In the genomic region with DNA sequence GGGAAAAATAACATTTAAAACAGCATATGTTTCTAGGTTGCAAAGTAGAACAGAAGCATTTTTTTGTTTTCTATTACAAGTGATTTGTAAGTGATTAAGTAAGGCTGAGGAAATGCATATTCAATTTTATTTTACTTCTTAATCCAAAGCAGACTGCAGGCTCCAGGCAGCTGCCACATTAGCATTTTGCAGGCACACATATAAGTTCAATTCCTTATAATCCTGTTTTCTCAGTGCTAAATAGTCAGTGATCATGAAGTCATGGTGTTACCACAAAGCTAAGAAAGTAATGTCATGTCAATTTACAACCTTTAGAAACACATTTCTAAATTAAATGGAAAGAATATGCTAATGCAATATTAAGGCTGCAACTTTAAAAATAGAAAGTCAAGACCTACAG, we compare ENCODE assay signal across 30 cellular contexts.
"Had no signal": no experiment of that assay in that cellular context is flagged by ENCODE, and none has a peak within 500 bp of the region (broad histone marks: within the 10 kb centered on the region; RNA-seq: fewer than 3 reads in every experiment).

No MANE protein-coding gene starts in this region.

- H3K4me3 ChIP-seq: ascending aorta, cardiac muscle cell, coronary artery had no signal

- H3K4me1 ChIP-seq: ascending aorta had no signal

- H3K27me3 ChIP-seq: ascending aorta, cardiac muscle cell had no signal

- H3K9me3 ChIP-seq: ascending aorta had no signal

- DNase-seq: activated CD4-positive, alpha-beta memory T cell treated with anti-CD3 and anti-CD28 coated beads, Interleukin-2, amount 10 ng/mL, durations not matched to agents 7 days and 5 days; activated CD4-positive, alpha-beta T cell treated with anti-CD3 and anti-CD28 coated beads for 1 hour; activated CD4-positive, alpha-beta T cell treated with anti-CD3 and anti-CD28 coated beads for 36 hours; activated CD4-positive, alpha-beta T cell treated with anti-CD3 and anti-CD28 coated beads for 48 hours; activated CD4-positive, alpha-beta T cell treated with anti-CD3 and anti-CD28 coated beads, Interleukin-2, amount 10 ng/mL, durations not matched to agents 7 days and 5 days; activated CD4-positive, alpha-beta T cell treated with anti-CD3 and anti-CD28 coated beads, Interleukin-2, amount 50 U/mL, for 48 hours; activated CD4-positive, CD25-positive, alpha-beta regulatory T cell; activated CD8-positive, alpha-beta memory T cell treated with anti-CD3 and anti-CD28 coated beads for 24 hours; activated CD8-positive, alpha-beta memory T cell treated with anti-CD3 and anti-CD28 coated beads, Interleukin-2, amount 10 ng/mL, durations not matched to agents 7 days and 5 days; activated CD8-positive, alpha-beta memory T cell treated with anti-CD3 and anti-CD28 coated beads, Interleukin-2, amount 50 U/mL, for 48 hours; activated CD8-positive, alpha-beta T cell treated with anti-CD3 and anti-CD28 coated beads, Interleukin-2, amount 10 ng/mL, durations not matched to agents 7 days and 5 days; activated effector memory CD4-positive, alpha-beta T cell treated with Interleukin-2 at 50 U/mL for 16 hours; activated gamma-delta T cell; activated naive CD4-positive, alpha-beta T cell treated with anti-CD3 and anti-CD28 coated beads, Interleukin-2, amount 10 ng/mL, durations not matched to agents 7 days and 5 days; activated naive CD4-positive, alpha-beta T cell treated with Interleukin-2 at 50 U/mL for 16 hours; activated naive CD8-positive, alpha-beta T cell treated with anti-CD3 and anti-CD28 coated beads, Interleukin-2, amount 10 ng/mL, durations not matched to agents 7 days and 5 days; activated naive CD8-positive, alpha-beta T cell treated with anti-CD3 and anti-CD28 coated beads, Interleukin-2, amount 50 U/mL, for 24 hours; activated T-cell treated with anti-CD3 and anti-CD28 coated beads, Interleukin-2, amount 50 U/mL, for 24 hours; activated T-cell treated with anti-CD3 and anti-CD28 coated beads, Interleukin-2, amount 50 U/mL, for 48 hours; amygdala; anterior cingulate cortex; caudate nucleus; T-helper 2 cell; T-helper 9 cell had no signal

- H3K36me3 ChIP-seq: ascending aorta, cardiac muscle cell had no signal

- H3K27ac ChIP-seq: ascending aorta, cardiac muscle cell, coronary artery, VCaP had no signal

- ATAC-seq: activated CD4-positive, alpha-beta T cell treated with anti-CD3 and anti-CD28 coated beads for 36 hours; activated CD4-positive, CD25-positive, alpha-beta regulatory T cell treated with anti-CD3 and anti-CD28 coated beads, Interleukin-2, amount 50 U/mL, for 24 hours; activated CD8-positive, alpha-beta memory T cell treated with anti-CD3 and anti-CD28 coated beads, Interleukin-2, amount 10 ng/mL, durations not matched to agents 7 days and 5 days; activated CD8-positive, alpha-beta T cell treated with anti-CD3 and anti-CD28 coated beads, Interleukin-2, amount 10 ng/mL, durations not matched to agents 7 days and 5 days; activated naive CD8-positive, alpha-beta T cell treated with anti-CD3 and anti-CD28 coated beads, Interleukin-2, amount 50 U/mL, for 24 hours; WTC11 had no signal
